8 cellular contexts compared by ENCODE assay signal in the genomic region with DNA sequence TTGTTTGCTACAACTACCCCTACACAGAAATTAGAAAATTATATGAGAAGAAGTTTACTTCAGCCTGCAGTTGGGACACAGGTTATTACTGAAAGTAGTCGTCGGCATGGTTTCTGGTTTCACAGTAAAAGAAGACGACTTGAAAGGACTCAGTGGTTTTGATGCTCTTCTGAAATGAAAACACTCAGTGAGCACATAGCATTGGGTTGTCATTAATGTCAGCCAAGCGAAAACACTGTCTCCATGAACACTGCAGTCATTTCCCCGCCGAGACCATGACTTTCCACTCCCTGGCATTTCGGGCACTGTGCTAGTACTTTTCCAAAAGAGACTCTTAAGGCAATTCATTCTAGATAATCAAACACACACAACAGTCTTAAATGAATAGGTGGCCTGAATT.
A peak's percentile ranks its signal among the peaks of the same experiment; 100 is the strongest.
DNase-seq lines count a peak whose midpoint lies in the region; ATAC-seq lines count a peak whose summit lies in the region.

No MANE protein-coding gene starts in this region.

- H2AFZ ChIP-seq in Karpas-422 (ENCODE audit: low read length): no peak overlapping the region

- no peaks in the 10 kb centered on the region for H3K27me3 ChIP-seq in Karpas-422 (ENCODE audit: low read length)

- no peak overlapping the region for H3K27ac ChIP-seq in Karpas-422 (ENCODE audit: low read length)

- no peak overlapping the region for H3K9ac ChIP-seq in Karpas-422 (ENCODE audit: low read length)

- H3K9me2 ChIP-seq in Karpas-422 (replicated peaks; ENCODE audit: insufficient read depth, low read length): no peaks in the 10 kb centered on the region

- H3K4me2 ChIP-seq in Karpas-422 (ENCODE audit: low read depth, low read length, poor library complexity, severe bottlenecking): no peak overlapping the region

- H3K79me2 ChIP-seq in Karpas-422 (ENCODE audit: low read length): no peaks in the 10 kb centered on the region

- H4K20me1 ChIP-seq in Karpas-422 (ENCODE audit: insufficient read depth, low read depth, low read length): no peaks in the 10 kb centered on the region

- DNase-seq in activated CD8-positive, alpha-beta memory T cell treated with anti-CD3 and anti-CD28 coated beads for 24 hours: peak; percentile 79
- DNase-seq in stimulated activated CD4-positive, alpha-beta T cell treated with anti-CD3 and anti-CD28 coated beads, Interleukin-12 subunit alpha, Interleukin-12 subunit beta, amount 100 ng/mL, for 48 hours (ENCODE audit: low read depth in 2 of 3, low spot score in 1 of 3): peak; percentile 63 to 69 (median 68)
- DNase-seq in NCI-H526 (lab: John Stamatoyannopoulos, UW) (no peak), NCI-H128 (lab: John Stamatoyannopoulos, UW; ENCODE audit: unreplicated experiment) (no peak), Karpas-422 (no peak), kidney glomerular epithelial cell (lab: John Stamatoyannopoulos, UW) (no peak)

- no peaks in the 10 kb centered on the region for H3K36me3 ChIP-seq in Karpas-422 (ENCODE audit: insufficient read depth, low read length)

- H3K9me3 ChIP-seq in Karpas-422 (ENCODE audit: low read length): no peaks in the 10 kb centered on the region

- H3K4me1 ChIP-seq in Karpas-422 (ENCODE audit: low read length): no peaks in the 10 kb centered on the region

- ATAC-seq in GM18909 (IDR thresholded peaks at IDR 0.05; ENCODE audit: poor library complexity, unreplicated experiment) (peak; percentile 87), HG03025 (IDR thresholded peaks at IDR 0.05; ENCODE audit: low FRiP score, unreplicated experiment) (peak; percentile 72)

- H3K4me3 ChIP-seq in Karpas-422 (ENCODE audit: low read length): no peak overlapping the region

Comparison
In these comparisons a context has a peak if more than half of its experiments do, and no peak if none do; other contexts are left out.
1. DNase-seq: peak in activated CD8-positive, alpha-beta memory T cell treated with anti-CD3 and anti-CD28 coated beads for 24 hours (single experiment) and stimulated activated CD4-positive, alpha-beta T cell treated with anti-CD3 and anti-CD28 coated beads, Interleukin-12 subunit alpha, Interleukin-12 subunit beta, amount 100 ng/mL, for 48 hours (3 of 3); none in NCI-H526 (0 of 2), NCI-H128 (single experiment), Karpas-422 (single experiment) and kidney glomerular epithelial cell (single experiment).